In genomic region chr6:21593412-21593926, GRCh38 we compare ENCODE assay signal across 2 cellular contexts.
TF ChIP-seq lines count a peak whose summit lies in the region.

SOX4 (plus strand) TSS chr6:21593751; CDS start chr6:21594535, 784 bp downstream.

TF ChIP-seq in HCT116, 20 proteins besides CTCF, POLR2A, EP300 and RAD21 (continued from another document):
- no peak for TF ChIP-seq YY1 (IDR thresholded peaks at IDR 0.05; ENCODE audit: extremely low read depth, insufficient replicate concordance, low read depth, low read length)
TF ChIP-seq in HCT116: peak in this region for 1.

TF ChIP-seq in neural cell, 6 proteins besides CTCF, POLR2A, EP300 and RAD21 (continued from another document):
- peak; percentile 74 for TF ChIP-seq SMC3 (conservative IDR thresholded peaks at IDR 0.05; ENCODE audit: poor library complexity)
- TF ChIP-seq EZH2 (IDR thresholded peaks at IDR 0.05; ENCODE audit: borderline replicate concordance, insufficient read depth, low read length, poor library complexity, severe bottlenecking): no peak
- peak; percentile 66 for TF ChIP-seq MXI1 (conservative IDR thresholded peaks at IDR 0.05; ENCODE audit: poor library complexity, severe bottlenecking)
- TF ChIP-seq REST (IDR thresholded peaks at IDR 0.05; ENCODE audit: borderline replicate concordance): peak; percentile 97
